In genomic region chr10:71398991-71399375, GRCh38 we compare ENCODE assay signal across 20 cellular contexts.
"Had no signal": no experiment of that assay in that cellular context is flagged by ENCODE, and none has a peak within 500 bp of the region (broad histone marks: within the 10 kb centered on the region; RNA-seq: fewer than 3 reads in every experiment).

No MANE protein-coding gene starts in this region.

- DNase-seq: activated B cell treated with CpG ODN at 0.5 μM for 24 hours; activated CD4-positive, alpha-beta memory T cell treated with anti-CD3 and anti-CD28 coated beads for 36 hours; activated CD4-positive, alpha-beta T cell treated with anti-CD3 and anti-CD28 coated beads for 4 hours; activated effector memory CD4-positive, alpha-beta T cell treated with Interleukin-2 at 50 U/mL for 16 hours; activated naive CD4-positive, alpha-beta T cell treated with anti-CD3 and anti-CD28 coated beads, Interleukin-2, amount 50 U/mL, for 16 hours; caudate nucleus; heart right ventricle; immature natural killer cell; kidney glomerular epithelial cell; left ventricle myocardium inferior; naive B cell; stimulated activated CD8-positive, alpha-beta memory T cell treated with anti-CD3 and anti-CD28 coated beads, Interleukin-4, amount 100 ng/mL, for 48 hours; stimulated activated naive CD4-positive, alpha-beta T cell; thyroid gland had no signal

- FAIRE-seq: TTC549 had no signal

- ATAC-seq: gastroesophageal sphincter had no signal

- H3K27ac ChIP-seq: gastroesophageal sphincter, heart right ventricle, left ventricle myocardium inferior, neutrophil, parathyroid adenoma, thyroid gland had no signal

- H3K9me3 ChIP-seq: gastroesophageal sphincter, heart right ventricle, left ventricle myocardium inferior, neutrophil, thyroid gland had no signal

- H3K4me3 Mint-ChIP-seq: activated B cell treated with CpG ODN at 0.5 μM for 24 hours; activated CD4-positive, alpha-beta memory T cell treated with anti-CD3 and anti-CD28 coated beads for 36 hours; immature natural killer cell; memory B cell; T-helper 2 cell treated with Interferon-gamma antibody and Interleukin-4, amounts not matched to agents 5 μg/mL and 100 μg/mL, for 36 hours had no signal

- H3K4me3 ChIP-seq: left ventricle myocardium inferior, thyroid gland had no signal

- H3K36me3 Mint-ChIP-seq: activated CD4-positive, alpha-beta memory T cell treated with anti-CD3 and anti-CD28 coated beads for 36 hours; immature natural killer cell; memory B cell; naive B cell had no signal

- H3K9me3 Mint-ChIP-seq: activated B cell treated with CpG ODN at 0.5 μM for 24 hours; activated CD4-positive, alpha-beta memory T cell treated with anti-CD3 and anti-CD28 coated beads for 36 hours; immature natural killer cell; memory B cell; naive B cell; T-helper 2 cell treated with Interferon-gamma antibody and Interleukin-4, amounts not matched to agents 5 μg/mL and 100 μg/mL, for 36 hours had no signal

- H3K27ac Mint-ChIP-seq: activated B cell treated with CpG ODN at 0.5 μM for 24 hours; activated CD4-positive, alpha-beta memory T cell treated with anti-CD3 and anti-CD28 coated beads for 36 hours; immature natural killer cell; memory B cell; T-helper 2 cell treated with Interferon-gamma antibody and Interleukin-4, amounts not matched to agents 5 μg/mL and 100 μg/mL, for 36 hours had no signal

- H3K36me3 ChIP-seq: gastroesophageal sphincter, heart right ventricle, left ventricle myocardium inferior, neutrophil, thyroid gland had no signal
